ENCODE assay signal across 9 cellular contexts in the genomic region with DNA sequence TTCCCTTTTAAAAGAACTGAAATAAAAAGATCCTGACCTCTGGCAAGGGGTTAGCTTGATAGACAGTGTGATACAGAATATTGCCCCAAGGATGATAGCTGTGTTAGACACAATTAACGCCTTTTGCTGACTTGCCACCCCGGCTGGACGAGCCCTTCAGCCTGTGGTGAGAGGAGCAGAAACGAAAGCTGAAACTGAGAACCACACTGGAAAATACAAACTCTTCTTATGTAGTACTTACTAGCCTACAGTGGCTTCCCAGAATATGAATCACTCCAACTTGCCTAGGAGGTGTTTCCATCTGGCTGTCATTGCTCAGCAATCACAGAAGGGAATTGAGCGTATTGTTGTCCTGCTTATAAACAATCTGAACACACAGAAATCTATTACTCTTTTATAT. TPM values are rescaled to one million over a fixed set of nuclear protein-coding genes. Genes with fewer than 3 reads are reported as not detected.
DNase-seq lines count a peak whose midpoint lies in the region; ATAC-seq, FAIRE-seq and TF ChIP-seq lines count a peak whose summit lies in the region.
"Had no signal": no experiment of that assay in that cellular context is flagged by ENCODE, and none has a peak within 500 bp of the region (broad histone marks: within the 10 kb centered on the region; RNA-seq: fewer than 3 reads in every experiment).

No MANE protein-coding gene starts in this region.

- no peak for FAIRE-seq in RCC 7860 (lab: Jason Lieb, UNC)

- H3K9me3 Mint-ChIP-seq in activated CD4-positive, alpha-beta T cell treated with anti-CD3 and anti-CD28 coated beads for 36 hours (ENCODE audit: low read depth): no peaks in the 10 kb centered on the region

- peaks cover 62% of the 10 kb centered on the region for H3K4me1 Mint-ChIP-seq in activated CD4-positive, alpha-beta T cell treated with anti-CD3 and anti-CD28 coated beads for 36 hours

- H3K27me3 Mint-ChIP-seq in activated CD4-positive, alpha-beta T cell treated with anti-CD3 and anti-CD28 coated beads for 36 hours: no peaks in the 10 kb centered on the region

- no peaks in the 10 kb centered on the region for H3K4me1 ChIP-seq in mucosa of descending colon (ENCODE audit: low read depth)

- no peak for TF ChIP-seq CTCF in mucosa of descending colon (IDR thresholded peaks at IDR 0.05)

- peak overlapping the region; percentile 59 for H3K4me3 Mint-ChIP-seq in activated CD4-positive, alpha-beta T cell treated with anti-CD3 and anti-CD28 coated beads for 36 hours

- no peaks in the 10 kb centered on the region for H3K27me3 ChIP-seq in H7 (ENCODE audit: control insufficient read depth, insufficient read depth, low read length)

- POLR2A ChIA-PET in activated CD4-positive, alpha-beta T cell treated with anti-CD3 and anti-CD28 coated beads for 36 hours (lab: Charles Lee): interaction anchor here (0.7 to 1.1 kb wide), 2 partner anchors 9 to 70 kb away, joined by 3 to 5 read pairs; no protein-coding TSS in a partner anchor

- H3K4me3 ChIP-seq in mucosa of descending colon: no peak overlapping the region
- H3K4me3 ChIP-seq in H7 (ENCODE audit: insufficient read depth, low read depth, low read length): no peak overlapping the region

- H3K9me3 ChIP-seq in mucosa of descending colon: no peaks in the 10 kb centered on the region

- H3K36me3 ChIP-seq in mucosa of descending colon (ENCODE audit: low read depth) (no peaks in the 10 kb centered on the region), H7 (replicated peaks; ENCODE audit: control insufficient read depth, insufficient read depth, low read length) (no peaks in the 10 kb centered on the region)

- ATAC-seq in activated CD4-positive, alpha-beta T cell treated with anti-CD3 and anti-CD28 coated beads for 36 hours: peak; percentile 79
- peak; percentile 87 for ATAC-seq in HG03039 (IDR thresholded peaks at IDR 0.05; ENCODE audit: unreplicated experiment)
- peak; percentile 67 for ATAC-seq in mucosa of descending colon

- peak; percentile 64 for DNase-seq in activated CD4-positive, alpha-beta T cell treated with anti-CD3 and anti-CD28 coated beads for 36 hours
- DNase-seq in activated CD4-positive, alpha-beta T cell treated with anti-CD3 and anti-CD28 coated beads for 1 hour: no peak
- DNase-seq in UCSD-AML1 (lab: John Stamatoyannopoulos, UW; ENCODE audit: unreplicated experiment) (peak; percentile 11), mucosa of descending colon (peak in 2 of 3 donors; percentile 24 to 39), H7 (no peak), RCC 7860 (ENCODE audit: low spot score) (no peak), NCI-H146 treated with DMSO at 0.1 percent for 48 hours (lab: John Stamatoyannopoulos, UW; ENCODE audit: unreplicated experiment) (no peak)

- peaks cover 19% of the 10 kb centered on the region for H3K36me3 Mint-ChIP-seq in activated CD4-positive, alpha-beta T cell treated with anti-CD3 and anti-CD28 coated beads for 36 hours (ENCODE audit: low read depth)

- intact Hi-C loops in activated CD4-positive, alpha-beta T cell treated with anti-CD3 and anti-CD28 coated beads for 36 hours (cut with DNase I, micrococcal nuclease): loop anchor here (1.0 to 5.0 kb wide), 7 partner anchors 11 to 539 kb away; a partner anchor contains a TSS
- intact Hi-C loops in mucosa of descending colon (cut with DNase I, micrococcal nuclease): no loop called here

- CTCF ChIA-PET in activated CD4-positive, alpha-beta T cell treated with anti-CD3 and anti-CD28 coated beads for 36 hours (lab: Charles Lee): interaction anchor here (0.5 to 1.7 kb wide), 4 partner anchors 12 to 475 kb away, joined by 3 to 4 read pairs (median 3); no protein-coding TSS in a partner anchor

- H3K27ac Mint-ChIP-seq in activated CD4-positive, alpha-beta T cell treated with anti-CD3 and anti-CD28 coated beads for 36 hours: peak overlapping the region; percentile 91

RNA-seq across cellular contexts. Expression of a gene that starts 22.9 kb away (rescaled TPM):
- 10 to 100 TPM; 39.8 to 43.5 TPM for total RNA-seq in activated CD4-positive, alpha-beta T cell treated with anti-CD3 and anti-CD28 coated beads for 36 hours
- total RNA-seq in mucosa of descending colon: 10 to 100 TPM in 1 of 3 donors, 1 to 10 TPM in 2; 3.2 to 11.1 (median 6.5) TPM
- 0.15 and 0.90 TPM in 2 replicates for total RNA-seq in H7 (2014; rRNA removed; shearing (Covaris generic))
- total RNA-seq: SK-MEL-5 had no signal

Comparison
In these comparisons a context has a peak if more than half of its experiments do, and no peak if none do; other contexts are left out.
1. DNase-seq: peak in activated CD4-positive, alpha-beta T cell treated with anti-CD3 and anti-CD28 coated beads for 36 hours (single experiment), UCSD-AML1 (single experiment) and mucosa of descending colon (2 of 3); none in activated CD4-positive, alpha-beta T cell treated with anti-CD3 and anti-CD28 coated beads for 1 hour (single experiment), H7 (single experiment), RCC 7860 (single experiment) and NCI-H146 treated with DMSO at 0.1 percent for 48 hours (single experiment).
2. intact Hi-C loops: an anchor here in activated CD4-positive, alpha-beta T cell treated with anti-CD3 and anti-CD28 coated beads for 36 hours (1.0 to 5.0 kb wide); none called in mucosa of descending colon.
3. Peak in every context shown above with its lines, with median percentiles within 50 percentile points of each other: ATAC-seq.